28 cellular contexts compared by ENCODE assay signal in genomic region chr11:76889414-76889975, GRCh38. TPM values are rescaled to one million over a fixed set of nuclear protein-coding genes. Genes with fewer than 3 reads are reported as not detected.
DNase-seq lines count a peak whose midpoint lies in the region; ATAC-seq and TF ChIP-seq lines count a peak whose summit lies in the region.
"Had no signal": no experiment of that assay in that cellular context is flagged by ENCODE, and none has a peak within 500 bp of the region (broad histone marks: within the 10 kb centered on the region; RNA-seq: fewer than 3 reads in every experiment).

No MANE protein-coding gene starts in this region.

- H3K27ac Mint-ChIP-seq in neural crest cell (ENCODE audit: unreplicated experiment), result peak overlapping the region; percentile 13
- H3K27ac Mint-ChIP-seq: activated CD4-positive, alpha-beta memory T cell treated with anti-CD3 and anti-CD28 coated beads for 36 hours; activated T-helper 1 cell treated with anti-CD3 and anti-CD28 coated beads, Interleukin-12 subunit alpha, Interleukin-12 subunit beta, Interleukin-2, Interleukin-4 antibody, amounts not matched to agents 30 ng/mL and 10 ng/mL and 1 ng/mL, durations not matched to agents 14 hours and 24 hours and 36 hours; mesothelial cell of epicardium had no signal

- H3K36me3 ChIP-seq in adipocyte (ENCODE audit: control insufficient read depth, insufficient read depth, low read length, severe bottlenecking), result peaks cover 6% of the 10 kb centered on the region
- H3K36me3 ChIP-seq: brain microvascular endothelial cell, left ventricle myocardium inferior, sigmoid colon, upper lobe of left lung had no signal

- peaks cover 53% of the 10 kb centered on the region for H3K4me1 Mint-ChIP-seq in neural crest cell

- no peak overlapping the region for H3K9ac ChIP-seq in adipocyte (ENCODE audit: low read length)

- peak overlapping the region; percentile 21 for H3K4me3 Mint-ChIP-seq in neural crest cell
- H3K4me3 Mint-ChIP-seq: activated CD4-positive, alpha-beta memory T cell treated with anti-CD3 and anti-CD28 coated beads for 36 hours; activated T-helper 1 cell treated with anti-CD3 and anti-CD28 coated beads, Interleukin-12 subunit alpha, Interleukin-12 subunit beta, Interleukin-2, Interleukin-4 antibody, amounts not matched to agents 30 ng/mL and 10 ng/mL and 1 ng/mL, durations not matched to agents 14 hours and 24 hours and 36 hours; mesothelial cell of epicardium; naive B cell had no signal

- no peak overlapping the region for H3K4me3 ChIP-seq in adipocyte (ENCODE audit: low read length)
- H3K4me3 ChIP-seq: left ventricle myocardium inferior, PC-9, psoas muscle, sigmoid colon, upper lobe of left lung had no signal

- H3K36me3 Mint-ChIP-seq in neural crest cell (ENCODE audit: low read depth), result no peaks in the 10 kb centered on the region
- H3K36me3 Mint-ChIP-seq: activated CD4-positive, alpha-beta memory T cell treated with anti-CD3 and anti-CD28 coated beads for 36 hours; mesothelial cell of epicardium; naive B cell had no signal

- no peaks in the 10 kb centered on the region for H3K27me3 ChIP-seq in adipocyte (replicated peaks; ENCODE audit: control insufficient read depth, insufficient read depth, low read length)
- H3K27me3 ChIP-seq: brain microvascular endothelial cell, sigmoid colon, upper lobe of left lung had no signal

- H3K27me3 Mint-ChIP-seq in neural crest cell (ENCODE audit: low read depth), result no peaks in the 10 kb centered on the region
- H3K27me3 Mint-ChIP-seq: activated CD4-positive, alpha-beta memory T cell treated with anti-CD3 and anti-CD28 coated beads for 36 hours; naive B cell had no signal

- DNase-seq in Ammon's horn (ENCODE audit: low spot score), result peak; percentile 48
- DNase-seq in adipocyte (ENCODE audit: low read depth), result peak; percentile 4
- DNase-seq in globus pallidus (ENCODE audit: low spot score), result peak; percentile 74
- no peak for DNase-seq in neural crest cell (ENCODE audit: low read depth, low spot score)
- DNase-seq in effector CD4-positive, alpha-beta T cell, result no peak
- no peak for DNase-seq in hepatic stellate cell (ENCODE audit: low spot score)
- DNase-seq in DMS153 treated with DMSO at 0.1 percent for 48 hours (lab: John Stamatoyannopoulos, UW; ENCODE audit: unreplicated experiment), result no peak
- DNase-seq: activated CD4-positive, alpha-beta memory T cell treated with anti-CD3 and anti-CD28 coated beads for 36 hours; activated CD4-positive, CD25-positive, alpha-beta regulatory T cell treated with anti-CD3 and anti-CD28 coated beads, Interleukin-2, amount 50 U/mL, for 72 hours; activated CD8-positive, alpha-beta memory T cell treated with anti-CD3 and anti-CD28 coated beads, Interleukin-2, amount 50 U/mL, for 48 hours; activated naive CD4-positive, alpha-beta T cell treated with Interleukin-2 at 50 U/mL for 16 hours; left ventricle myocardium inferior; MM.1S; naive B cell; NCI-H1930; NCI-H524; NK-92 treated with Interleukin-12 subunit alpha and Interleukin-12 subunit beta, amount 100 ng/mL, for 24 hours; nucleus accumbens; PC-9; psoas muscle; sigmoid colon; stimulated activated CD4-positive, alpha-beta T cell treated with anti-CD3 and anti-CD28 coated beads, Interleukin-4, amount 100 ng/mL, for 24 hours; upper lobe of left lung had no signal

- no peak for TF ChIP-seq CTCF in neural crest cell (conservative IDR thresholded peaks at IDR 0.05)

- ATAC-seq in HG03457 (IDR thresholded peaks at IDR 0.05; ENCODE audit: unreplicated experiment), result no peak
- ATAC-seq: HCT116, psoas muscle had no signal

- peaks cover 6% of the 10 kb centered on the region for H3K4me1 ChIP-seq in adipocyte (ENCODE audit: control insufficient read depth, insufficient read depth, low read length)
- H3K4me1 ChIP-seq: psoas muscle had no signal

- no peaks in the 10 kb centered on the region for H3K9me3 Mint-ChIP-seq in neural crest cell
- H3K9me3 Mint-ChIP-seq: activated CD4-positive, alpha-beta memory T cell treated with anti-CD3 and anti-CD28 coated beads for 36 hours; activated T-helper 1 cell treated with anti-CD3 and anti-CD28 coated beads, Interleukin-12 subunit alpha, Interleukin-12 subunit beta, Interleukin-2, Interleukin-4 antibody, amounts not matched to agents 30 ng/mL and 10 ng/mL and 1 ng/mL, durations not matched to agents 14 hours and 24 hours and 36 hours; mesothelial cell of epicardium; naive B cell had no signal

- H3K9me3 ChIP-seq in adipocyte (ENCODE audit: control insufficient read depth, low read length), result no peaks in the 10 kb centered on the region
- H3K9me3 ChIP-seq: left ventricle myocardium inferior, psoas muscle, sigmoid colon, upper lobe of left lung had no signal

RNA-seq across cellular contexts. Expression of gene ACER3, which starts 28.8 kb away (rescaled TPM):
- total RNA-seq in neural crest cell, result 16.7 and 19.0 TPM in 2 replicates

Comparison
In these comparisons a context has a peak if more than half of its experiments do, and no peak if none do; other contexts are left out.
1. DNase-seq: peak in Ammon's horn (single experiment), adipocyte (single experiment) and globus pallidus (single experiment); none in neural crest cell (single experiment), effector CD4-positive, alpha-beta T cell (single experiment), hepatic stellate cell (single experiment) and DMS153 treated with DMSO at 0.1 percent for 48 hours (single experiment).